9 cellular contexts compared by ENCODE assay signal in genomic region chr20:9407805-9408421, GRCh38.
DNase-seq lines count a peak whose midpoint lies in the region; ATAC-seq and TF ChIP-seq lines count a peak whose summit lies in the region.
"Had no signal": no experiment of that assay in that cellular context is flagged by ENCODE, and none has a peak within 500 bp of the region (broad histone marks: within the 10 kb centered on the region; RNA-seq: fewer than 3 reads in every experiment).

No MANE protein-coding gene starts in this region.

- peak; percentile 95 for ATAC-seq in left lobe of liver

- peaks cover 26% of the 10 kb centered on the region for H3K4me1 Mint-ChIP-seq in chondrocyte (ENCODE audit: low read depth)

- H3K27ac Mint-ChIP-seq in chondrocyte (ENCODE audit: unreplicated experiment): no peak overlapping the region

- no peaks in the 10 kb centered on the region for H3K27me3 Mint-ChIP-seq in chondrocyte (ENCODE audit: low read depth)

- no peak overlapping the region for H3K4me3 Mint-ChIP-seq in chondrocyte (ENCODE audit: unreplicated experiment)

- H3K27ac ChIP-seq in 22Rv1: no peak overlapping the region
- H3K27ac ChIP-seq: skin epidermis had no signal

- peaks cover 4% of the 10 kb centered on the region for H3K36me3 Mint-ChIP-seq in chondrocyte (ENCODE audit: low read depth)

- DNase-seq in GM04504 (ENCODE audit: low read depth) (peak; percentile 55), HFF-Myc (ENCODE audit: extremely low read depth, low read depth) (peak; percentile 69), NCI-H1092 treated with DMSO at 0.1 percent for 48 hours (lab: John Stamatoyannopoulos, UW) (peak; percentile 41), T follicular helper cell (ENCODE audit: low read depth) (peak; percentile 7), chondrocyte (ENCODE audit: low spot score) (no peak), left lobe of liver (ENCODE audit: low spot score) (peak; percentile 52)
- peak; percentile 1 for DNase-seq in stimulated activated CD8-positive, alpha-beta memory T cell treated with anti-CD3 and anti-CD28 coated beads, Interleukin-12 subunit alpha, Interleukin-12 subunit beta, amount 100 ng/mL, for 24 hours (ENCODE audit: extremely low read depth)

- H3K4me3 ChIP-seq in HFF-Myc (replicated peaks; ENCODE audit: low read depth, low read length): no peak overlapping the region
- H3K4me3 ChIP-seq: skin epidermis had no signal

- TF ChIP-seq CTCF in 22Rv1 (IDR thresholded peaks at IDR 0.05): peak; percentile 85
- TF ChIP-seq CTCF in HFF-Myc (IDR thresholded peaks at IDR 0.05; ENCODE audit: low read depth, low read length, missing control alignments): peak; percentile 76
- peak; percentile 98 for TF ChIP-seq CTCF in chondrocyte (IDR thresholded peaks at IDR 0.05)

- no peaks in the 10 kb centered on the region for H3K9me3 Mint-ChIP-seq in chondrocyte (ENCODE audit: low read depth)
